Comparison of ENCODE assay signal across 1 cellular context in genomic region chr19:18440936-18441803, GRCh38.
TF ChIP-seq lines count a peak whose summit lies in the region.

No MANE protein-coding gene starts in this region.

TF ChIP-seq in HepG2, 621 proteins besides CTCF, POLR2A, EP300 and RAD21 (continued from another document and continues in another):
- TF ChIP-seq, protein P1, sequence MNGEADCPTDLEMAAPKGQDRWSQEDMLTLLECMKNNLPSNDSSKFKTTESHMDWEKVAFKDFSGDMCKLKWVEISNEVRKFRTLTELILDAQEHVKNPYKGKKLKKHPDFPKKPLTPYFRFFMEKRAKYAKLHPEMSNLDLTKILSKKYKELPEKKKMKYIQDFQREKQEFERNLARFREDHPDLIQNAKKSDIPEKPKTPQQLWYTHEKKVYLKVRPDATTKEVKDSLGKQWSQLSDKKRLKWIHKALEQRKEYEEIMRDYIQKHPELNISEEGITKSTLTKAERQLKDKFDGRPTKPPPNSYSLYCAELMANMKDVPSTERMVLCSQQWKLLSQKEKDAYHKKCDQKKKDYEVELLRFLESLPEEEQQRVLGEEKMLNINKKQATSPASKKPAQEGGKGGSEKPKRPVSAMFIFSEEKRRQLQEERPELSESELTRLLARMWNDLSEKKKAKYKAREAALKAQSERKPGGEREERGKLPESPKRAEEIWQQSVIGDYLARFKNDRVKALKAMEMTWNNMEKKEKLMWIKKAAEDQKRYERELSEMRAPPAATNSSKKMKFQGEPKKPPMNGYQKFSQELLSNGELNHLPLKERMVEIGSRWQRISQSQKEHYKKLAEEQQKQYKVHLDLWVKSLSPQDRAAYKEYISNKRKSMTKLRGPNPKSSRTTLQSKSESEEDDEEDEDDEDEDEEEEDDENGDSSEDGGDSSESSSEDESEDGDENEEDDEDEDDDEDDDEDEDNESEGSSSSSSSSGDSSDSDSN (CRISPR knock-in tag; IDR thresholded peaks at IDR 0.05) = 0 out of 2 replicates have a peak, but pooled peaks have one; percentile 36
- TF ChIP-seq TAF15 (IDR thresholded peaks at IDR 0.05; ENCODE audit: low read depth, low read length, poor library complexity, severe bottlenecking) (no peak), ZNF30 (CRISPR knock-in tag; IDR thresholded peaks at IDR 0.05) (no peak), SSRP1 (CRISPR knock-in tag; IDR thresholded peaks at IDR 0.05) (no peak), ZNF883 (CRISPR knock-in tag; IDR thresholded peaks at IDR 0.05; ENCODE audit: not compliant biosample characterization) (no peak), ZNF780A (CRISPR knock-in tag; IDR thresholded peaks at IDR 0.05) (no peak), HIC2 (CRISPR knock-in tag; IDR thresholded peaks at IDR 0.05; ENCODE audit: low read depth) (peak; percentile 60; the same call in 1 of the 2 replicates), ZNF598 (CRISPR knock-in tag; IDR thresholded peaks at IDR 0.05; ENCODE audit: borderline replicate concordance) (peak; percentile 73; the same call in 1 of the 2 replicates), ZBTB25 (CRISPR knock-in tag; IDR thresholded peaks at IDR 0.05) (no peak), SALL1 (CRISPR knock-in tag; IDR thresholded peaks at IDR 0.05) (peak; percentile 58), SNRNP70 (IDR thresholded peaks at IDR 0.05; ENCODE audit: low read depth, low read length) (no peak), GLI4 (CRISPR knock-in tag; IDR thresholded peaks at IDR 0.05; ENCODE audit: borderline replicate concordance) (no peak), BCL3 (CRISPR knock-in tag; IDR thresholded peaks at IDR 0.05) (peak; percentile 22; the same call in 1 of the 2 replicates), FOSL1 (CRISPR knock-in tag; IDR thresholded peaks at IDR 0.05; ENCODE audit: borderline replicate concordance) (no peak), PAWR (CRISPR knock-in tag; IDR thresholded peaks at IDR 0.05; ENCODE audit: borderline replicate concordance) (no peak), HMG20A (CRISPR knock-in tag; IDR thresholded peaks at IDR 0.05; ENCODE audit: borderline replicate concordance) (no peak), ZNF205 (CRISPR knock-in tag; IDR thresholded peaks at IDR 0.05) (no peak), MTA1 (CRISPR knock-in tag; IDR thresholded peaks at IDR 0.05; ENCODE audit: borderline replicate concordance) (peak; percentile 80; the same call in 1 of the 2 replicates), ZFP41 (CRISPR knock-in tag; IDR thresholded peaks at IDR 0.05; ENCODE audit: borderline replicate concordance) (no peak), PRPF4 (IDR thresholded peaks at IDR 0.05; ENCODE audit: low read depth, low read length, poor library complexity, severe bottlenecking) (no peak), XBP1 (CRISPR knock-in tag; IDR thresholded peaks at IDR 0.05) (no peak), SP2 (CRISPR knock-in tag; IDR thresholded peaks at IDR 0.05) (no peak), PHF21A (CRISPR knock-in tag; IDR thresholded peaks at IDR 0.05) (peak; percentile 41), ZNF407 (CRISPR knock-in tag; IDR thresholded peaks at IDR 0.05; ENCODE audit: not compliant biosample characterization) (no peak), GATAD2A (CRISPR knock-in tag; IDR thresholded peaks at IDR 0.05) (peak; percentile 63), ZNF773 (CRISPR knock-in tag; IDR thresholded peaks at IDR 0.05; ENCODE audit: borderline replicate concordance) (no peak), NFKB2 (CRISPR knock-in tag; IDR thresholded peaks at IDR 0.05; ENCODE audit: borderline replicate concordance) (no peak; the same call in 1 of the 2 replicates)
- TF ChIP-seq, protein P2, sequence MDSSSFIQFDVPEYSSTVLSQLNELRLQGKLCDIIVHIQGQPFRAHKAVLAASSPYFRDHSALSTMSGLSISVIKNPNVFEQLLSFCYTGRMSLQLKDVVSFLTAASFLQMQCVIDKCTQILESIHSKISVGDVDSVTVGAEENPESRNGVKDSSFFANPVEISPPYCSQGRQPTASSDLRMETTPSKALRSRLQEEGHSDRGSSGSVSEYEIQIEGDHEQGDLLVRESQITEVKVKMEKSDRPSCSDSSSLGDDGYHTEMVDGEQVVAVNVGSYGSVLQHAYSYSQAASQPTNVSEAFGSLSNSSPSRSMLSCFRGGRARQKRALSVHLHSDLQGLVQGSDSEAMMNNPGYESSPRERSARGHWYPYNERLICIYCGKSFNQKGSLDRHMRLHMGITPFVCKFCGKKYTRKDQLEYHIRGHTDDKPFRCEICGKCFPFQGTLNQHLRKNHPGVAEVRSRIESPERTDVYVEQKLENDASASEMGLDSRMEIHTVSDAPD (CRISPR knock-in tag; IDR thresholded peaks at IDR 0.05) = 0 out of 2 replicates have a peak, but pooled peaks have one; percentile 18
- TF ChIP-seq, protein P3, sequence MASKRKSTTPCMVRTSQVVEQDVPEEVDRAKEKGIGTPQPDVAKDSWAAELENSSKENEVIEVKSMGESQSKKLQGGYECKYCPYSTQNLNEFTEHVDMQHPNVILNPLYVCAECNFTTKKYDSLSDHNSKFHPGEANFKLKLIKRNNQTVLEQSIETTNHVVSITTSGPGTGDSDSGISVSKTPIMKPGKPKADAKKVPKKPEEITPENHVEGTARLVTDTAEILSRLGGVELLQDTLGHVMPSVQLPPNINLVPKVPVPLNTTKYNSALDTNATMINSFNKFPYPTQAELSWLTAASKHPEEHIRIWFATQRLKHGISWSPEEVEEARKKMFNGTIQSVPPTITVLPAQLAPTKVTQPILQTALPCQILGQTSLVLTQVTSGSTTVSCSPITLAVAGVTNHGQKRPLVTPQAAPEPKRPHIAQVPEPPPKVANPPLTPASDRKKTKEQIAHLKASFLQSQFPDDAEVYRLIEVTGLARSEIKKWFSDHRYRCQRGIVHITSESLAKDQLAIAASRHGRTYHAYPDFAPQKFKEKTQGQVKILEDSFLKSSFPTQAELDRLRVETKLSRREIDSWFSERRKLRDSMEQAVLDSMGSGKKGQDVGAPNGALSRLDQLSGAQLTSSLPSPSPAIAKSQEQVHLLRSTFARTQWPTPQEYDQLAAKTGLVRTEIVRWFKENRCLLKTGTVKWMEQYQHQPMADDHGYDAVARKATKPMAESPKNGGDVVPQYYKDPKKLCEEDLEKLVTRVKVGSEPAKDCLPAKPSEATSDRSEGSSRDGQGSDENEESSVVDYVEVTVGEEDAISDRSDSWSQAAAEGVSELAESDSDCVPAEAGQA (IDR thresholded peaks at IDR 0.05; ENCODE audit: low read depth) = no peak
- TF ChIP-seq, protein P3 (CRISPR knock-in tag; IDR thresholded peaks at IDR 0.05; ENCODE audit: borderline replicate concordance) = no peak
- TF ChIP-seq, protein P4, sequence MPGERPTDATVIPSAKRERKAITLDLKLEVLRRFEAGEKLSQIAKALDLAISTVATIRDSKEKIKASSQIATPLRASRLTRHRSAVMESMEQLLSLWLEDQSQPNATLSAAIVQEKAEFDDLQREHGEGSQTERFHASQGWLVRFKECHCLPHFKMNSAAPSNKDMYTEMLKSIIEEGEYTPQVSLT (CRISPR knock-in tag; IDR thresholded peaks at IDR 0.05; ENCODE audit: borderline replicate concordance, low read depth) = no peak
- TF ChIP-seq, protein P5, sequence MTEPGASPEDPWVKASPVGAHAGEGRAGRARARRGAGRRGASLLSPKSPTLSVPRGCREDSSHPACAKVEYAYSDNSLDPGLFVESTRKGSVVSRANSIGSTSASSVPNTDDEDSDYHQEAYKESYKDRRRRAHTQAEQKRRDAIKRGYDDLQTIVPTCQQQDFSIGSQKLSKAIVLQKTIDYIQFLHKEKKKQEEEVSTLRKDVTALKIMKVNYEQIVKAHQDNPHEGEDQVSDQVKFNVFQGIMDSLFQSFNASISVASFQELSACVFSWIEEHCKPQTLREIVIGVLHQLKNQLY (CRISPR knock-in tag; IDR thresholded peaks at IDR 0.05) = no peak
